24 cellular contexts compared by ENCODE assay signal in the genomic region with DNA sequence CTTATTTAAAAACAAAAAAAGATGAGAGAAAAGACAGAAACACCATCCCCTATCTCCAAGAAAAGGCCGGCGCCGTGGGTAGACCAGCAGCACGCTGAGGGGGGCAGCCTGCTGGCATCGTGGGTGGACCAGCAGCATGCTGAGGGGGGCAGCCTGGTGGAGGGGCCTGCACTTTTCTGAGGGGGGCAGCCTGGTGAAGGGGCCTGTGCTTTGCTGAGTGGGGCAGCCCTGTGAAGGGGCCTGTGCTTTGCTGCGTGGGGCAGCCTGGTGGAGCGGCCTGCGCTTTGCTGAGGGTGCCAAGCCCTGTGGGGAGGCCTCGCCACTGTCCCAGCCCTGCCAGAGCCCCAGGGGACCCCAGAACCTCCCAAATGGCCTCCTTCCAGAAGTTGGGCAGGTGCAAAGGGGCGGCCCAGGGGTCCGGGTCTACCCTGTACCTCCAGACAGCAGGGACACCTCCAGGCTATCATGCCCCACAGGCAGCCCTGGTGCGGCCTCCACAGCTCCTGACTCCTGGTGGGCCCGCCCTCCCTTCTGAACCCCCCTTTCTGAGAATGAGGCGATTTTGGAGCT.
A peak's percentile ranks its signal among the peaks of the same experiment; 100 is the strongest.
DNase-seq lines count a peak whose midpoint lies in the region; ATAC-seq and TF ChIP-seq lines count a peak whose summit lies in the region.
"Had no signal": no experiment of that assay in that cellular context is flagged by ENCODE, and none has a peak within 500 bp of the region (broad histone marks: within the 10 kb centered on the region; RNA-seq: fewer than 3 reads in every experiment).

No MANE protein-coding gene starts in this region.

- no peak overlapping the region for H2AFZ ChIP-seq in GM23338

- H4K20me1 ChIP-seq in GM23338 (replicated peaks; ENCODE audit: insufficient read depth): no peaks in the 10 kb centered on the region

- peak overlapping the region; percentile 47 for H3K27ac ChIP-seq in A673 (ENCODE audit: low read depth, low read length, poor library complexity, severe bottlenecking)
- H3K27ac ChIP-seq in GM23338 (ENCODE audit: low read depth): no peak overlapping the region
- peak overlapping the region in 37 of 59 donors; percentile 0 to 85 (median 57) for H3K27ac ChIP-seq in dorsolateral prefrontal cortex
- H3K27ac ChIP-seq in ovary: peak overlapping the region; percentile 52 to 58
- H3K27ac ChIP-seq: C4-2B, RWPE1 had no signal

- H3K4me1 ChIP-seq in A673 (ENCODE audit: insufficient read depth, low read length, poor library complexity, severe bottlenecking) (peaks cover 26% of the 10 kb centered on the region), GM23338 (ENCODE audit: insufficient read depth) (no peaks in the 10 kb centered on the region), ovary (ENCODE audit: insufficient read depth) (peaks cover 9% of the 10 kb centered on the region)
- H3K4me1 ChIP-seq: Caco-2 had no signal

- H3K4me3 Mint-ChIP-seq in GM23338: no peak overlapping the region
- H3K4me3 Mint-ChIP-seq: CD8-positive, alpha-beta T cell had no signal

- TF ChIP-seq CTCF in A673 (conservative IDR thresholded peaks at IDR 0.05; ENCODE audit: low read depth, low read length) (no peak), GM23338 (conservative IDR thresholded peaks at IDR 0.05; ENCODE audit: low read depth in 2 of 2) (no peak), dorsolateral prefrontal cortex (IDR thresholded peaks at IDR 0.05 in 54 of 56, conservative IDR thresholded peaks at IDR 0.05 in 2 of 56; ENCODE audit: low read depth in 1 of 56, partially characterized antibody in 56 of 56) (no peak), ovary (IDR thresholded peaks at IDR 0.05) (no peak)

- BruUV-seq in A673 (replicated peaks; lab: Mats Ljungman, UMichigan): no TSS peak

- no peaks in the 10 kb centered on the region for H3K9me2 ChIP-seq in GM23338 (ENCODE audit: insufficient read depth)

- DNase-seq in A673 (ENCODE audit: low spot score) (no peak), GM23338 (ENCODE audit: low spot score) (no peak), dorsolateral prefrontal cortex (no peak), ovary (no peak), NCI-H1417 treated with DMSO at 0.1 percent for 48 hours (lab: John Stamatoyannopoulos, UW) (no peak), NOMO-1 (lab: John Stamatoyannopoulos, UW; ENCODE audit: unreplicated experiment in 2 of 2) (no peak), NOMO-1 treated with dmso at 0.1 percent for 144 hours (lab: John Stamatoyannopoulos, UW; ENCODE audit: unreplicated experiment) (no peak)
- DNase-seq: AML-193; Caco-2; CD8-positive, alpha-beta T cell; DMS79; EL; GF-D8; MV-4-11; NCI-H1105; NCI-H2029; NCI-H446 treated with DMSO at 0.1 percent for 48 hours; NCI-H526; SHP77 treated with DMSO at 0.1 percent for 48 hours had no signal

- H3K9me3 Mint-ChIP-seq in GM23338: no peaks in the 10 kb centered on the region
- H3K9me3 Mint-ChIP-seq: CD8-positive, alpha-beta T cell had no signal

- H3K79me2 ChIP-seq in GM23338 (replicated peaks; ENCODE audit: insufficient read depth): no peaks in the 10 kb centered on the region

- no peaks in the 10 kb centered on the region for H3K27me3 Mint-ChIP-seq in GM23338 (ENCODE audit: insufficient read depth, low read depth, poor library complexity)

- H3K27me3 ChIP-seq in A673 (replicated peaks; ENCODE audit: insufficient read depth, low read depth, low read length, poor library complexity) (no peaks in the 10 kb centered on the region), GM23338 (ENCODE audit: insufficient read depth) (no peaks in the 10 kb centered on the region), dorsolateral prefrontal cortex (no peaks in the 10 kb centered on the region), ovary (no peaks in the 10 kb centered on the region)

- no peaks in the 10 kb centered on the region for H3F3A ChIP-seq in GM23338 (replicated peaks; ENCODE audit: low read depth)

- TF ChIP-seq POLR2A in ovary (IDR thresholded peaks at IDR 0.05): no peak

- intact Hi-C loops in A673 (cut with micrococcal nuclease; ENCODE audit: unreplicated experiment) (no loop called here), dorsolateral prefrontal cortex (cut with DNase I) (no loop called here), ovary (cut with DNase I) (loop anchor here in 1 of 4 donors (5.0 kb wide), 1 partner anchor 50 kb away; no protein-coding TSS in a partner anchor)

- CTCF ChIA-PET in A673 (lab: Charles Lee): no interaction called here

- H3K4me2 ChIP-seq in GM23338: no peak overlapping the region

- no peak overlapping the region for H3K4me3 ChIP-seq in A673 (ENCODE audit: low read depth, low read length, poor library complexity, severe bottlenecking)
- H3K4me3 ChIP-seq in GM23338: no peak overlapping the region
- H3K4me3 ChIP-seq in dorsolateral prefrontal cortex: peak overlapping the region in 10 of 59 donors; percentile 10 to 46 (median 21)
- H3K4me3 ChIP-seq in ovary: no peak overlapping the region
- H3K4me3 ChIP-seq: K562 had no signal

- POLR2A ChIA-PET in A673 (lab: Charles Lee; ENCODE audit: low non-redundant PET): no interaction called here

- H3K36me3 ChIP-seq in A673 (ENCODE audit: insufficient read depth, low read length, poor library complexity, severe bottlenecking) (peaks cover 6% of the 10 kb centered on the region), GM23338 (ENCODE audit: insufficient read depth) (no peaks in the 10 kb centered on the region), ovary (no peaks in the 10 kb centered on the region)

- H3K27ac Mint-ChIP-seq in GM23338: 0 out of 2 replicates have a peak overlapping the region, but pooled peaks have one; percentile 27
- H3K27ac Mint-ChIP-seq: CD8-positive, alpha-beta T cell had no signal

- H3K9me3 ChIP-seq in A673 (ENCODE audit: low read depth, low read length, poor library complexity, severe bottlenecking) (no peaks in the 10 kb centered on the region), ovary (no peaks in the 10 kb centered on the region)
- H3K9me3 ChIP-seq: Caco-2 had no signal

- no peak for TF ChIP-seq EP300 in ovary (IDR thresholded peaks at IDR 0.05)

- ATAC-seq in GM23338: no peak
- ATAC-seq in HG03432 (IDR thresholded peaks at IDR 0.05; ENCODE audit: unreplicated experiment): no peak
- ATAC-seq: K562, Panc1 had no signal

- H3K36me3 Mint-ChIP-seq in GM23338 (ENCODE audit: low read depth): no peaks in the 10 kb centered on the region; the same call in 2 of the 3 replicates
- H3K36me3 Mint-ChIP-seq: CD8-positive, alpha-beta T cell had no signal

- 0 out of 3 replicates have a peak, but pooled peaks cover 3% of the 10 kb centered on the region for H3K4me1 Mint-ChIP-seq in GM23338

- WGBS in ovary, 3 donors: 55 to 63% (median 61%) methylated on average over 14 of the region's 14 CpGs

TF ChIP-seq in GM23338, 12 proteins besides CTCF, POLR2A, EP300 and RAD21 (continues in another document):
- TF ChIP-seq CREB1 (CRISPR knock-in tag; IDR thresholded peaks at IDR 0.05; ENCODE audit: low read depth) (no peak), JUNB (IDR thresholded peaks at IDR 0.05; ENCODE audit: unreplicated experiment) (no peak), NANOG (IDR thresholded peaks at IDR 0.05; ENCODE audit: borderline replicate concordance) (no peak), STAT1 (IDR thresholded peaks at IDR 0.05; ENCODE audit: unreplicated experiment) (no peak), ZNF331 (CRISPR knock-in tag; IDR thresholded peaks at IDR 0.05; ENCODE audit: low read depth) (no peak), ZNF114 (CRISPR knock-in tag; IDR thresholded peaks at IDR 0.05) (no peak)
- TF ChIP-seq, protein P1, sequence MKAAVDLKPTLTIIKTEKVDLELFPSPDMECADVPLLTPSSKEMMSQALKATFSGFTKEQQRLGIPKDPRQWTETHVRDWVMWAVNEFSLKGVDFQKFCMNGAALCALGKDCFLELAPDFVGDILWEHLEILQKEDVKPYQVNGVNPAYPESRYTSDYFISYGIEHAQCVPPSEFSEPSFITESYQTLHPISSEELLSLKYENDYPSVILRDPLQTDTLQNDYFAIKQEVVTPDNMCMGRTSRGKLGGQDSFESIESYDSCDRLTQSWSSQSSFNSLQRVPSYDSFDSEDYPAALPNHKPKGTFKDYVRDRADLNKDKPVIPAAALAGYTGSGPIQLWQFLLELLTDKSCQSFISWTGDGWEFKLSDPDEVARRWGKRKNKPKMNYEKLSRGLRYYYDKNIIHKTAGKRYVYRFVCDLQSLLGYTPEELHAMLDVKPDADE (IDR thresholded peaks at IDR 0.05): no peak
